ENCODE assay signal across 2 cellular contexts in genomic region chr4:40582413-40582812, GRCh38.
TF ChIP-seq lines count a peak whose summit lies in the region.

No MANE protein-coding gene starts in this region.

TF ChIP-seq in GM23338, 12 proteins besides CTCF, POLR2A, EP300 and RAD21:
- TF ChIP-seq NANOG (IDR thresholded peaks at IDR 0.05; ENCODE audit: borderline replicate concordance) (no peak), STAT1 (IDR thresholded peaks at IDR 0.05; ENCODE audit: unreplicated experiment) (no peak), POLR2AphosphoS5 (IDR thresholded peaks at IDR 0.05; ENCODE audit: low read depth) (no peak), REST (IDR thresholded peaks at IDR 0.05; ENCODE audit: unreplicated experiment) (no peak), ZNF331 (CRISPR knock-in tag; IDR thresholded peaks at IDR 0.05; ENCODE audit: low read depth) (no peak)
- TF ChIP-seq, protein P1, sequence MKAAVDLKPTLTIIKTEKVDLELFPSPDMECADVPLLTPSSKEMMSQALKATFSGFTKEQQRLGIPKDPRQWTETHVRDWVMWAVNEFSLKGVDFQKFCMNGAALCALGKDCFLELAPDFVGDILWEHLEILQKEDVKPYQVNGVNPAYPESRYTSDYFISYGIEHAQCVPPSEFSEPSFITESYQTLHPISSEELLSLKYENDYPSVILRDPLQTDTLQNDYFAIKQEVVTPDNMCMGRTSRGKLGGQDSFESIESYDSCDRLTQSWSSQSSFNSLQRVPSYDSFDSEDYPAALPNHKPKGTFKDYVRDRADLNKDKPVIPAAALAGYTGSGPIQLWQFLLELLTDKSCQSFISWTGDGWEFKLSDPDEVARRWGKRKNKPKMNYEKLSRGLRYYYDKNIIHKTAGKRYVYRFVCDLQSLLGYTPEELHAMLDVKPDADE (IDR thresholded peaks at IDR 0.05): no peak

TF ChIP-seq in GM12878, 131 proteins besides CTCF, POLR2A, EP300 and RAD21:
- TF ChIP-seq SUPT20H (IDR thresholded peaks at IDR 0.05; ENCODE audit: borderline replicate concordance, control insufficient read depth, low read depth, low read length): no peak
- TF ChIP-seq ZBED1 (IDR thresholded peaks at IDR 0.05; ENCODE audit: borderline replicate concordance): no peak
- TF ChIP-seq FOXK2 (IDR thresholded peaks at IDR 0.05): no peak
- TF ChIP-seq CUX1 (IDR thresholded peaks at IDR 0.05; ENCODE audit: insufficient replicate concordance, low read depth, low read length): no peak
- TF ChIP-seq, protein P2, sequence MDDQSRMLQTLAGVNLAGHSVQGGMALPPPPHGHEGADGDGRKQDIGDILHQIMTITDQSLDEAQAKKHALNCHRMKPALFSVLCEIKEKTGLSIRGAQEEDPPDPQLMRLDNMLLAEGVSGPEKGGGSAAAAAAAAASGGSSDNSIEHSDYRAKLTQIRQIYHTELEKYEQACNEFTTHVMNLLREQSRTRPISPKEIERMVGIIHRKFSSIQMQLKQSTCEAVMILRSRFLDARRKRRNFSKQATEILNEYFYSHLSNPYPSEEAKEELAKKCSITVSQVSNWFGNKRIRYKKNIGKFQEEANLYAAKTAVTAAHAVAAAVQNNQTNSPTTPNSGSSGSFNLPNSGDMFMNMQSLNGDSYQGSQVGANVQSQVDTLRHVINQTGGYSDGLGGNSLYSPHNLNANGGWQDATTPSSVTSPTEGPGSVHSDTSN (IDR thresholded peaks at IDR 0.05; ENCODE audit: insufficient replicate concordance, low read depth, low read length): no peak
- TF ChIP-seq CBX3 (IDR thresholded peaks at IDR 0.05; ENCODE audit: borderline replicate concordance, low read depth): no peak
- TF ChIP-seq HSF1 (IDR thresholded peaks at IDR 0.05; ENCODE audit: low read depth, low read length): no peak
- no peak for TF ChIP-seq HDAC6 (IDR thresholded peaks at IDR 0.05; ENCODE audit: unreplicated experiment)
- no peak for TF ChIP-seq ZBTB11 (CRISPR knock-in tag; IDR thresholded peaks at IDR 0.05)
- TF ChIP-seq DPF2 (IDR thresholded peaks at IDR 0.05): no peak
- no peak for TF ChIP-seq BCLAF1 (IDR thresholded peaks at IDR 0.05)
- no peak for TF ChIP-seq ATF7 (IDR thresholded peaks at IDR 0.05; ENCODE audit: low read depth)
- no peak for TF ChIP-seq USF1 (IDR thresholded peaks at IDR 0.05; ENCODE audit: borderline replicate concordance, extremely low read length, insufficient read depth, low read depth, low read length)
- no peak for TF ChIP-seq ZNF217 (IDR thresholded peaks at IDR 0.05)
- no peak for TF ChIP-seq SMAD5 (IDR thresholded peaks at IDR 0.05; ENCODE audit: low read depth)
- no peak for TF ChIP-seq NFYA (IDR thresholded peaks at IDR 0.05; ENCODE audit: borderline replicate concordance, low read depth, low read length)
- no peak for TF ChIP-seq NR2C1 (IDR thresholded peaks at IDR 0.05)
